In genomic region chr1:9699361-9699760, GRCh38 we compare ENCODE assay signal across 14 cellular contexts. TPM values are rescaled to one million over a fixed set of nuclear protein-coding genes. Genes with fewer than 3 reads are reported as not detected.
A peak's percentile ranks its signal among the peaks of the same experiment; 100 is the strongest.
DNase-seq lines count a peak whose midpoint lies in the region; ATAC-seq, FAIRE-seq and TF ChIP-seq lines count a peak whose summit lies in the region.
"Had no signal": no experiment of that assay in that cellular context is flagged by ENCODE, and none has a peak within 500 bp of the region (broad histone marks: within the 10 kb centered on the region; RNA-seq: fewer than 3 reads in every experiment).

No MANE protein-coding gene starts in this region.

- peaks cover 0 to 8% of the 10 kb centered on the region in 2 donors for H3K9me3 Mint-ChIP-seq in activated naive CD4-positive, alpha-beta T cell treated with anti-CD3 and anti-CD28 coated beads, Interleukin-2, amount 50 U/mL, for 72 hours

- no peak for TF ChIP-seq CTCF in mucosa of descending colon (IDR thresholded peaks at IDR 0.05)

- H3K4me1 ChIP-seq in mucosa of descending colon (ENCODE audit: low read depth), result no peaks in the 10 kb centered on the region

- peaks cover 9 to 38% of the 10 kb centered on the region in 2 donors for H3K36me3 Mint-ChIP-seq in activated naive CD4-positive, alpha-beta T cell treated with anti-CD3 and anti-CD28 coated beads, Interleukin-2, amount 50 U/mL, for 72 hours

- intact Hi-C loops in mucosa of descending colon (cut with DNase I, micrococcal nuclease), result no loop called here

- no peaks in the 10 kb centered on the region for H3K9me3 ChIP-seq in mucosa of descending colon

- FAIRE-seq in frontal cortex (lab: Jason Lieb, UNC), result no peak

- no peak overlapping the region for H3K4me3 ChIP-seq in mucosa of descending colon
- H3K4me3 ChIP-seq: coronary artery, SK-N-MC had no signal

- H3K27ac Mint-ChIP-seq in activated naive CD4-positive, alpha-beta T cell treated with anti-CD3 and anti-CD28 coated beads, Interleukin-2, amount 50 U/mL, for 72 hours, result peak overlapping the region; percentile 49 to 79

- peak; percentile 4 for DNase-seq in NCI-H146 (lab: John Stamatoyannopoulos, UW)
- DNase-seq in NCI-H146 treated with DMSO at 0.1 percent for 48 hours (lab: John Stamatoyannopoulos, UW; ENCODE audit: unreplicated experiment), result no peak
- peak; percentile 54 for DNase-seq in HPDE6-E6E7 (ENCODE audit: extremely low spot score)
- no peak for DNase-seq in activated naive CD4-positive, alpha-beta T cell treated with anti-CD3 and anti-CD28 coated beads, Interleukin-2, amount 50 U/mL, for 72 hours (ENCODE audit: low spot score in 2 of 2)
- no peak for DNase-seq in mucosa of descending colon
- DNase-seq in frontal cortex (ENCODE audit: low spot score in 2 of 2), result no peak
- DNase-seq in A172 (ENCODE audit: low spot score), result no peak
- DNase-seq in NOMO-1 treated with dmso at 0.1 percent for 144 hours (lab: John Stamatoyannopoulos, UW; ENCODE audit: unreplicated experiment), result no peak
- DNase-seq: kidney glomerular epithelial cell, NCI-H1092 treated with DMSO at 0.1 percent for 48 hours, NCI-H345, posterior cingulate gyrus had no signal

- ATAC-seq in activated naive CD4-positive, alpha-beta T cell treated with anti-CD3 and anti-CD28 coated beads, Interleukin-2, amount 50 U/mL, for 72 hours, result peak in 1 of 2 donors; percentile 23
- ATAC-seq in mucosa of descending colon, result peak; percentile 41

- no peaks in the 10 kb centered on the region for H3K36me3 ChIP-seq in mucosa of descending colon (ENCODE audit: low read depth)

RNA-seq across cellular contexts. Expression of gene PIK3CD, which starts 47.8 kb away (rescaled TPM):
- 100 to 1,000 TPM; 118 to 138 TPM for total RNA-seq in activated naive CD4-positive, alpha-beta T cell treated with anti-CD3 and anti-CD28 coated beads, Interleukin-2, amount 50 U/mL, for 72 hours
- total RNA-seq in mucosa of descending colon (10 to 100 TPM in 1 of 3 donors, 1 to 10 TPM in 2; 4.6 to 11.7 (median 4.8) TPM), frontal cortex (10.6 TPM)
- 4.3 and 5.6 TPM in 2 replicates for total RNA-seq in A172 (2014; rRNA removed; shearing (Covaris generic))

Comparison
In these comparisons a context has a peak if more than half of its experiments do, and no peak if none do; other contexts are left out.
1. DNase-seq: peak in NCI-H146 (single experiment) and HPDE6-E6E7 (single experiment); none in NCI-H146 treated with DMSO at 0.1 percent for 48 hours (single experiment), activated naive CD4-positive, alpha-beta T cell treated with anti-CD3 and anti-CD28 coated beads, Interleukin-2, amount 50 U/mL, for 72 hours (0 of 2), mucosa of descending colon (0 of 3), frontal cortex (0 of 2), A172 (single experiment) and NOMO-1 treated with dmso at 0.1 percent for 144 hours (single experiment).
2. RNA of gene PIK3CD, which starts 47.8 kb away (total RNA-seq): 118 to 138 TPM in activated naive CD4-positive, alpha-beta T cell treated with anti-CD3 and anti-CD28 coated beads, Interleukin-2, amount 50 U/mL, for 72 hours; 10.6 TPM in frontal cortex (single experiment), 4.3 to 5.6 TPM in A172 and 4.6 to 11.7 TPM in mucosa of descending colon; every median in the first group is over 4 times any median in the second.